15 cellular contexts compared by ENCODE assay signal in the genomic region with DNA sequence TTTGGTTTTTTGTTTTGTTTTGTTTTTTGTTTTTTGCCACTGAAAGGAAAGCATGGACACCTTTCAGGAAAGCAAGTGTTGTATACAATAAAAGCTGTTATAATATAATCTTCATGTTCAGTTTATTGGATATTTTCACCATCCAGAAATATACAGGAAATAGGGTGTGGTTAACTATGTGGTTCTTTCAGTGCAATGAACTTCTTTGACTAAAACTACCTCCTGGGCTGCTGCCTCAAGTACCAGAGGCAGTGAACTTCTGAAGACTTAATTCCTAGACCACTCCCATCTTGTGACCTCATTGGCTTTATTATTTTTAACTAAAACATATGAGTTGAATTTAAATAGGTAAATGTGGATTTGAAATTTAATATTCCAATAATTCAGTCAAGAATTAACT.
"Had no signal": no experiment of that assay in that cellular context is flagged by ENCODE, and none has a peak within 500 bp of the region (broad histone marks: within the 10 kb centered on the region; RNA-seq: fewer than 3 reads in every experiment).

No MANE protein-coding gene starts in this region.

- H3K36me3 Mint-ChIP-seq: stimulated activated memory B cell treated with anti-CD40 and anti-IgM and Interleukin-4, amounts not matched to agents 10 μg/mL and 1 μg/mL and 100 μg/mL, for 72 hours had no signal

- H3K27ac Mint-ChIP-seq: activated CD4-positive, alpha-beta T cell treated with anti-CD3 and anti-CD28 coated beads for 36 hours; activated T-cell treated with anti-CD3 and anti-CD28 coated beads, Interleukin-2, amount 50 U/mL, for 24 hours; nephron; stimulated activated memory B cell treated with anti-CD40 and anti-IgM and Interleukin-4, amounts not matched to agents 10 μg/mL and 1 μg/mL and 100 μg/mL, for 72 hours had no signal

- ATAC-seq: activated CD4-positive, alpha-beta T cell treated with anti-CD3 and anti-CD28 coated beads for 36 hours; foreskin keratinocyte; left lung; right lobe of liver; stimulated activated memory B cell treated with anti-CD40 and anti-IgM and Interleukin-4, amounts not matched to agents 10 μg/mL and 1 μg/mL and 100 μg/mL, for 72 hours had no signal

- H3K9me3 Mint-ChIP-seq: stimulated activated memory B cell treated with anti-CD40 and anti-IgM and Interleukin-4, amounts not matched to agents 10 μg/mL and 1 μg/mL and 100 μg/mL, for 72 hours had no signal

- DNase-seq: activated CD4-positive, alpha-beta T cell treated with anti-CD3 and anti-CD28 coated beads for 36 hours; activated effector memory CD4-positive, alpha-beta T cell treated with anti-CD3 and anti-CD28 coated beads, Interleukin-2, amount 50 U/mL, for 16 hours; activated T-cell treated with anti-CD3 and anti-CD28 coated beads, Interleukin-2, amount 50 U/mL, for 24 hours; esophagus squamous epithelium; foreskin keratinocyte; islet precursor cell; left lung; occipital lobe; right lobe of liver; SW 1271; T1000; tibial artery; WERI-Rb-1 had no signal

- H3K4me3 Mint-ChIP-seq: activated CD4-positive, alpha-beta T cell treated with anti-CD3 and anti-CD28 coated beads for 36 hours; activated T-cell treated with anti-CD3 and anti-CD28 coated beads, Interleukin-2, amount 50 U/mL, for 24 hours; nephron; stimulated activated memory B cell treated with anti-CD40 and anti-IgM and Interleukin-4, amounts not matched to agents 10 μg/mL and 1 μg/mL and 100 μg/mL, for 72 hours had no signal

- H3K27me3 Mint-ChIP-seq: activated CD4-positive, alpha-beta T cell treated with anti-CD3 and anti-CD28 coated beads for 36 hours; activated T-cell treated with anti-CD3 and anti-CD28 coated beads, Interleukin-2, amount 50 U/mL, for 24 hours; stimulated activated memory B cell treated with anti-CD40 and anti-IgM and Interleukin-4, amounts not matched to agents 10 μg/mL and 1 μg/mL and 100 μg/mL, for 72 hours had no signal
